Comparison of ENCODE assay signal across 1 cellular context in genomic region chr1:20426371-20426770, GRCh38.
TF ChIP-seq lines count a peak whose summit lies in the region.

No MANE protein-coding gene starts in this region.

TF ChIP-seq in endothelial cell of umbilical vein, 7 proteins besides CTCF, POLR2A, EP300 and RAD21:
- no peak for TF ChIP-seq MYC (IDR thresholded peaks at IDR 0.05; ENCODE audit: low read depth, low read length)
- TF ChIP-seq EZH2 (IDR thresholded peaks at IDR 0.05; ENCODE audit: borderline replicate concordance, low read depth, low read length, severe bottlenecking): no peak
- TF ChIP-seq MAX (IDR thresholded peaks at IDR 0.05; ENCODE audit: insufficient read depth, insufficient read length): no peak
- no peak for TF ChIP-seq FOS (IDR thresholded peaks at IDR 0.05; ENCODE audit: borderline replicate concordance, insufficient read depth, low read length)
- TF ChIP-seq POLR2AphosphoS5 (IDR thresholded peaks at IDR 0.05; ENCODE audit: insufficient read depth, low read depth, low read length): no peak
- TF ChIP-seq GATA2 (IDR thresholded peaks at IDR 0.05; ENCODE audit: insufficient read depth, insufficient read length, low read depth, low read length): no peak
- TF ChIP-seq JUN (IDR thresholded peaks at IDR 0.05; ENCODE audit: borderline replicate concordance, insufficient read depth, insufficient read length, low read depth): no peak
TF ChIP-seq in endothelial cell of umbilical vein: peak in this region for 0.
